8 cellular contexts compared by ENCODE assay signal in genomic region chr14:101628471-101628966, GRCh38.
DNase-seq lines count a peak whose midpoint lies in the region; TF ChIP-seq lines count a peak whose summit lies in the region.

No MANE protein-coding gene starts in this region.

- no peaks in the 10 kb centered on the region for H3K36me3 ChIP-seq in HEK293 (ENCODE audit: control insufficient read depth in 2 of 2, insufficient read depth in 1 of 2, low read length in 2 of 2)
- no peaks in the 10 kb centered on the region for H3K36me3 ChIP-seq in brain microvascular endothelial cell (replicated peaks)
- no peaks in the 10 kb centered on the region for H3K36me3 ChIP-seq in spleen

- peaks cover 4 to 8% of the 10 kb centered on the region in 2 donors for H3K4me1 Mint-ChIP-seq in immature natural killer cell

- intact Hi-C loops in spleen (cut with DNase I; ENCODE audit: low total_unique reads): loop anchor here (5.0 to 10.0 kb wide), 2 partner anchors 776 to 1244 kb away; no protein-coding TSS in a partner anchor

- H3K4me3 Mint-ChIP-seq in immature natural killer cell: no peak overlapping the region

- no peaks in the 10 kb centered on the region for H3K9me3 Mint-ChIP-seq in immature natural killer cell

- H3K4me3 ChIP-seq in HEK293 (ENCODE audit: low read depth, low read length) (no peak overlapping the region), brain microvascular endothelial cell (ENCODE audit: low read depth, low read length) (peak overlapping the region; percentile 41), spleen (peak overlapping the region in 1 of 8 donors; percentile 45)

- H3K4me1 ChIP-seq in HEK293 (ENCODE audit: control insufficient read depth, insufficient read depth, low read length) (no peaks in the 10 kb centered on the region), spleen (peaks cover 8 to 15% (median 13%) of the 10 kb centered on the region in 6 donors)

- peaks cover 1 to 6% (median 3%) of the 10 kb centered on the region in 3 donors for H3K27me3 Mint-ChIP-seq in immature natural killer cell (ENCODE audit: low read depth in 3 of 3)

- no peak overlapping the region; the same call in 1 of the 2 replicates for H3K27ac ChIP-seq in HEK293 (ENCODE audit: extremely low read depth, low read depth, low read length)
- no peak overlapping the region for H3K27ac ChIP-seq in brain microvascular endothelial cell
- H3K27ac ChIP-seq in spleen: no peak overlapping the region

- DNase-seq in EL: peak; percentile 64
- DNase-seq in NCI-H1694 (lab: John Stamatoyannopoulos, UW): peak; percentile 89
- DNase-seq in UCSD-AML1 (lab: John Stamatoyannopoulos, UW; ENCODE audit: unreplicated experiment): peak; percentile 84
- peak; percentile 47 for DNase-seq in brain microvascular endothelial cell
- peak; percentile 64 to 72 (median 70) for DNase-seq in immature natural killer cell
- DNase-seq in spleen: peak; percentile 92
- no peak for DNase-seq in NCI-H2029 treated with DMSO at 0.1 percent for 48 hours (lab: John Stamatoyannopoulos, UW)

- H3K27me3 ChIP-seq in brain microvascular endothelial cell (replicated peaks): peaks cover 2% of the 10 kb centered on the region
- peaks cover 0 to 15% (median 0%) of the 10 kb centered on the region in 7 donors for H3K27me3 ChIP-seq in spleen (replicated peaks in 1 of 7)

- in situ Hi-C loops in brain microvascular endothelial cell (cut with HindIII; ENCODE audit: low pct_ligation_motif_present, low sequenced_read_pairs): no loop called here

- POLR2A ChIA-PET in HEK293 (lab: Yijun Ruan, JAX): no interaction called here

- H3K9me3 ChIP-seq in HEK293 (ENCODE audit: control insufficient read depth, insufficient read depth, low read depth, low read length) (no peaks in the 10 kb centered on the region), spleen (no peaks in the 10 kb centered on the region)

- CTCF ChIA-PET in HEK293 (lab: Yijun Ruan, JAX): interaction anchor here (0.5 to 1.7 kb wide), 17 partner anchors 10 to 1244 kb away, joined by 3 to 9 read pairs (median 3); no protein-coding TSS in a partner anchor

- no peaks in the 10 kb centered on the region for H3K36me3 Mint-ChIP-seq in immature natural killer cell

- no peak for TF ChIP-seq POLR2A in spleen (IDR thresholded peaks at IDR 0.05)

- H3K27ac Mint-ChIP-seq in immature natural killer cell: no peak overlapping the region

- WGBS in spleen, 5 donors: 4 to 10% (median 8%) methylated on average over 33 to 44 of the region's 44 CpGs

- TF ChIP-seq CTCF in HEK293 (tag by site-specific recombination; IDR thresholded peaks at IDR 0.05) (peak; percentile 89), brain microvascular endothelial cell (IDR thresholded peaks at IDR 0.05; ENCODE audit: low read depth, low read length, missing control alignments) (peak; percentile 67), spleen (IDR thresholded peaks at IDR 0.05 in 8 of 11, conservative IDR thresholded peaks at IDR 0.05 in 3 of 11) (peak; percentile 94 to 100 (median 99))

TF ChIP-seq in HEK293, 187 proteins besides CTCF, POLR2A, EP300 and RAD21 (continues in another document):
- TF ChIP-seq SCRT2 (tag by site-specific recombination; IDR thresholded peaks at IDR 0.05): no peak
- TF ChIP-seq KLF10 (tag by site-specific recombination; IDR thresholded peaks at IDR 0.05): 0 out of 2 replicates have a peak, but pooled peaks have one; percentile 25
- peak; percentile 60 for TF ChIP-seq ZBTB10 (tag by site-specific recombination; IDR thresholded peaks at IDR 0.05)
- TF ChIP-seq KLF1 (tag by site-specific recombination; IDR thresholded peaks at IDR 0.05): 0 out of 2 replicates have a peak, but pooled peaks have one; percentile 16
- 0 out of 2 replicates have a peak, but pooled peaks have one; percentile 53 for TF ChIP-seq ZNF2 (tag by site-specific recombination; IDR thresholded peaks at IDR 0.05)
- TF ChIP-seq ZNF394 (tag by site-specific recombination; IDR thresholded peaks at IDR 0.05; ENCODE audit: borderline replicate concordance): peak; percentile 25; the same call in 1 of the 2 replicates
- peak; percentile 73 for TF ChIP-seq ZSCAN30 (tag by site-specific recombination; IDR thresholded peaks at IDR 0.05)
- TF ChIP-seq ZNF211 (tag by site-specific recombination; IDR thresholded peaks at IDR 0.05; ENCODE audit: low read depth): no peak
- 0 out of 2 replicates have a peak, but pooled peaks have one; percentile 22 for TF ChIP-seq SP7 (tag by site-specific recombination; IDR thresholded peaks at IDR 0.05)
- TF ChIP-seq ZFHX2 (tag by site-specific recombination; conservative IDR thresholded peaks at IDR 0.05): peak; percentile 52
- peak; percentile 32; the same call in 1 of the 2 replicates for TF ChIP-seq KLF8 (tag by site-specific recombination; IDR thresholded peaks at IDR 0.05)
- TF ChIP-seq ZSCAN16 (tag by site-specific recombination; IDR thresholded peaks at IDR 0.05): no peak
- no peak for TF ChIP-seq ZXDB (tag by site-specific recombination; IDR thresholded peaks at IDR 0.05)
- peak; percentile 60; the same call in 1 of the 2 replicates for TF ChIP-seq ZNF660 (tag by site-specific recombination; IDR thresholded peaks at IDR 0.05)
- TF ChIP-seq PATZ1 (tag by site-specific recombination; IDR thresholded peaks at IDR 0.05): 0 out of 2 replicates have a peak, but pooled peaks have one; percentile 30
- peak; percentile 68 for TF ChIP-seq ZBTB8A (tag by site-specific recombination; IDR thresholded peaks at IDR 0.05)
- TF ChIP-seq OSR2 (tag by site-specific recombination; IDR thresholded peaks at IDR 0.05): no peak
- TF ChIP-seq ZNF501 (tag by site-specific recombination; IDR thresholded peaks at IDR 0.05): peak; percentile 23; the same call in 1 of the 2 replicates
- no peak for TF ChIP-seq HOXA7 (CRISPR knock-in tag; IDR thresholded peaks at IDR 0.05; ENCODE audit: borderline replicate concordance)
- TF ChIP-seq KLF17 (tag by site-specific recombination; IDR thresholded peaks at IDR 0.05): 0 out of 2 replicates have a peak, but pooled peaks have one; percentile 14
- no peak for TF ChIP-seq GFI1B (tag by site-specific recombination; IDR thresholded peaks at IDR 0.05)
- TF ChIP-seq ZNF654 (tag by site-specific recombination; IDR thresholded peaks at IDR 0.05; ENCODE audit: low read depth): peak; percentile 79
- TF ChIP-seq ZNF335 (tag by site-specific recombination; conservative IDR thresholded peaks at IDR 0.05): peak; percentile 48; the same call in 1 of the 2 replicates
- 0 out of 2 replicates have a peak, but pooled peaks have one; percentile 50 for TF ChIP-seq PRDM1 (tag by site-specific recombination; IDR thresholded peaks at IDR 0.05)
- TF ChIP-seq ZNF561 (tag by site-specific recombination; IDR thresholded peaks at IDR 0.05; ENCODE audit: borderline replicate concordance): no peak
- TF ChIP-seq FEZF1 (tag by site-specific recombination; IDR thresholded peaks at IDR 0.05): no peak
- no peak for TF ChIP-seq KLF7 (tag by site-specific recombination; IDR thresholded peaks at IDR 0.05; ENCODE audit: borderline replicate concordance)
- peak; percentile 34; the same call in 1 of the 2 replicates for TF ChIP-seq ZBTB17 (tag by site-specific recombination; IDR thresholded peaks at IDR 0.05)
